10 cellular contexts compared by ENCODE assay signal in the genomic region with DNA sequence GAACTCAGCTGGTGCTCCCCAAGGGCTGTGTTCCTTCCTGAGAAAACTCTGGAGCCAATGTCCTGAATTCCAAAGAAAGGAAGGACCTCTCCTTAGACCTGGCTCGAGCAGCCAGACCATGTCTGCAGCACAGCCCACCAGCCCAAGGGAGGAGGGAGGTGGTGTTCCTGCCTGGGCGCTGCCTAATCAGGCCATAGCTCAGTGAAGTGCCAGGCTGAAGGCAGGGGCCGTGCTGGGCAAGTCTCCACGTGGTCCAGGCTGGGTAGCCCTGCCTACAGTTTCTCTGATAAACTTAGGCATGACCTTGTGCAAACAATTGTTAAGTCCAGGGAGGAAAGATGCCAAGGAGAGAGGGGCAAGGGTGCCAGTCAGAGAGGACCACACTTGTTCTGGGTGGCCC.
DNase-seq lines count a peak whose midpoint lies in the region; ATAC-seq and TF ChIP-seq lines count a peak whose summit lies in the region.
"Had no signal": no experiment of that assay in that cellular context is flagged by ENCODE, and none has a peak within 500 bp of the region (broad histone marks: within the 10 kb centered on the region; RNA-seq: fewer than 3 reads in every experiment).

No MANE protein-coding gene starts in this region.

- intact Hi-C loops in Right ventricle myocardium inferior (cut with DNase I) = no loop called here
- intact Hi-C loops in cardiac septum (cut with DNase I) = loop anchor here (5.0 kb wide), 1 partner anchor 77 kb away; a partner anchor contains a TSS
- intact Hi-C loops in naive thymus-derived CD4-positive, alpha-beta T cell (cut with micrococcal nuclease) = loop anchor here in 1 of 2 donors (10.0 kb wide), 1 partner anchor 74 kb away; a partner anchor contains a TSS
- intact Hi-C loops in vagina (cut with DNase I) = no loop called here

- H3K36me3 Mint-ChIP-seq in effector memory CD8-positive, alpha-beta T cell (ENCODE audit: insufficient read depth) = peaks cover 6% of the 10 kb centered on the region
- H3K36me3 Mint-ChIP-seq in naive thymus-derived CD4-positive, alpha-beta T cell = peaks cover 0 to 4% (median 0%) of the 10 kb centered on the region in 5 donors

- H3K9me3 ChIP-seq in naive thymus-derived CD4-positive, alpha-beta T cell (ENCODE audit: control insufficient read depth in 2 of 3, low read length in 3 of 3) = no peaks in the 10 kb centered on the region
- no peaks in the 10 kb centered on the region for H3K9me3 ChIP-seq in vagina
- H3K9me3 ChIP-seq: HAP-1 had no signal

- H3K4me3 ChIP-seq in naive thymus-derived CD4-positive, alpha-beta T cell (ENCODE audit: low read length) = no peak overlapping the region
- no peak overlapping the region for H3K4me3 ChIP-seq in vagina
- H3K4me3 ChIP-seq: HAP-1 had no signal

- no peaks in the 10 kb centered on the region for H3K27me3 Mint-ChIP-seq in effector memory CD8-positive, alpha-beta T cell
- H3K27me3 Mint-ChIP-seq in naive thymus-derived CD4-positive, alpha-beta T cell = no peaks in the 10 kb centered on the region

- H3K4me1 Mint-ChIP-seq in effector memory CD8-positive, alpha-beta T cell (ENCODE audit: low read depth in 2 of 2) = peaks cover 75 to 83% of the 10 kb centered on the region in 2 donors
- peaks cover 45 to 91% (median 89%) of the 10 kb centered on the region in 7 donors for H3K4me1 Mint-ChIP-seq in naive thymus-derived CD4-positive, alpha-beta T cell

- peak overlapping the region; percentile 44 for H3K27ac ChIP-seq in naive thymus-derived CD4-positive, alpha-beta T cell (ENCODE audit: low read depth, low read length)
- peak overlapping the region; percentile 65 for H3K27ac ChIP-seq in vagina

- no peak for TF ChIP-seq POLR2A in vagina (IDR thresholded peaks at IDR 0.05)
- TF ChIP-seq POLR2A in GM18505 (IDR thresholded peaks at IDR 0.05; ENCODE audit: borderline replicate concordance, extremely low read depth, insufficient read depth, insufficient read length) = no peak

- H3K4me1 ChIP-seq in naive thymus-derived CD4-positive, alpha-beta T cell (ENCODE audit: control insufficient read depth in 2 of 2, insufficient read depth in 2 of 2, low read length in 2 of 2) = peaks cover 43 to 51% of the 10 kb centered on the region in 2 donors
- peaks cover 83% of the 10 kb centered on the region for H3K4me1 ChIP-seq in vagina

- DNase-seq in Right ventricle myocardium inferior (ENCODE audit: missing footprints) (peak; percentile 56), cardiac septum (ENCODE audit: low spot score) (no peak), vagina (ENCODE audit: extremely low spot score in 2 of 2) (no peak)
- DNase-seq in effector memory CD8-positive, alpha-beta T cell = no peak
- DNase-seq in naive thymus-derived CD4-positive, alpha-beta T cell = no peak
- no peak for DNase-seq in stimulated activated naive CD4-positive, alpha-beta T cell (lab: John Stamatoyannopoulos, UW)
- DNase-seq: NCI-H226 had no signal

- H3K27ac Mint-ChIP-seq in effector memory CD8-positive, alpha-beta T cell = peak overlapping the region; percentile 87 to 94
- peak overlapping the region; percentile 81 to 92 (median 87) for H3K27ac Mint-ChIP-seq in naive thymus-derived CD4-positive, alpha-beta T cell

- CTCF ChIA-PET in naive thymus-derived CD4-positive, alpha-beta T cell (lab: Charles Lee) = interaction anchor here (0.8 to 1.0 kb wide), 2 partner anchors 10 to 11 kb away, joined by 3 read pairs; no protein-coding TSS in a partner anchor

- H3K36me3 ChIP-seq in naive thymus-derived CD4-positive, alpha-beta T cell (ENCODE audit: control insufficient read depth in 2 of 3, insufficient read depth in 3 of 3, low read length in 3 of 3) = no peaks in the 10 kb centered on the region
- no peaks in the 10 kb centered on the region for H3K36me3 ChIP-seq in vagina
- H3K36me3 ChIP-seq: HAP-1 had no signal

- no peaks in the 10 kb centered on the region for H3K9me3 Mint-ChIP-seq in effector memory CD8-positive, alpha-beta T cell
- H3K9me3 Mint-ChIP-seq in naive thymus-derived CD4-positive, alpha-beta T cell = peaks cover 0 to 4% (median 0%) of the 10 kb centered on the region in 11 donors

- no peaks in the 10 kb centered on the region for H3K27me3 ChIP-seq in naive thymus-derived CD4-positive, alpha-beta T cell (ENCODE audit: control insufficient read depth in 2 of 2, insufficient read depth in 2 of 2, low read length in 2 of 2)
- H3K27me3 ChIP-seq in vagina = no peaks in the 10 kb centered on the region

- H3K4me3 Mint-ChIP-seq in effector memory CD8-positive, alpha-beta T cell = peak overlapping the region; percentile 67 to 74
- peak overlapping the region in 9 of 10 donors; percentile 51 to 72 (median 62) for H3K4me3 Mint-ChIP-seq in naive thymus-derived CD4-positive, alpha-beta T cell

- ATAC-seq in Right ventricle myocardium inferior (peak; percentile 83), GM18505 (IDR thresholded peaks at IDR 0.05; ENCODE audit: unreplicated experiment) (no peak), HG02981 (IDR thresholded peaks at IDR 0.05; ENCODE audit: unreplicated experiment) (no peak)
- ATAC-seq in effector memory CD8-positive, alpha-beta T cell (replicated peaks) = peak; percentile 6
- ATAC-seq in naive thymus-derived CD4-positive, alpha-beta T cell = no peak

- POLR2A ChIA-PET in naive thymus-derived CD4-positive, alpha-beta T cell (lab: Charles Lee) = interaction anchor here (0.5 to 1.9 kb wide), 6 partner anchors 9 to 1151 kb away, joined by 3 to 9 read pairs (median 5); a partner anchor contains a TSS

- no peak for TF ChIP-seq CTCF in vagina (IDR thresholded peaks at IDR 0.05)

Comparison
In these comparisons a context has a peak if more than half of its experiments do, and no peak if none do; other contexts are left out.
1. ATAC-seq: peak in Right ventricle myocardium inferior (single experiment) and effector memory CD8-positive, alpha-beta T cell (single experiment); none in naive thymus-derived CD4-positive, alpha-beta T cell (single experiment), GM18505 (single experiment) and HG02981 (single experiment).